In genomic region chr19:45245334-45245787, GRCh38 we compare ENCODE assay signal across 15 cellular contexts. TPM values are rescaled to one million over a fixed set of nuclear protein-coding genes. Genes with fewer than 3 reads are reported as not detected.
DNase-seq lines count a peak whose midpoint lies in the region; ATAC-seq and TF ChIP-seq lines count a peak whose summit lies in the region.
"Had no signal": no experiment of that assay in that cellular context is flagged by ENCODE, and none has a peak within 500 bp of the region (broad histone marks: within the 10 kb centered on the region; RNA-seq: fewer than 3 reads in every experiment).

TSS of gene EXOC3L2 (minus strand) at chr19:45245407. CDS start at chr19:45239045, 6,362 bp downstream.

- TF ChIP-seq EP300 in gastroesophageal sphincter (IDR thresholded peaks at IDR 0.05) = no peak

- H3K9me3 ChIP-seq in gastroesophageal sphincter (no peaks in the 10 kb centered on the region), mesodermal cell (ENCODE audit: control insufficient read depth, low read length) (no peaks in the 10 kb centered on the region), uterus (no peaks in the 10 kb centered on the region)

- H3K4me3 ChIP-seq in gastroesophageal sphincter (peak within 1 kb of the TSS in 1 of 2 donors; percentile 15), mesodermal cell (ENCODE audit: extremely low read depth, insufficient read depth, low read length, poor library complexity, severe bottlenecking) (peak within 1 kb of the TSS; percentile 43), uterus (no peak within 1 kb of the TSS)

- TF ChIP-seq POLR2A in gastroesophageal sphincter (IDR thresholded peaks at IDR 0.05) (no peak), uterus (IDR thresholded peaks at IDR 0.05) (no peak)

- DNase-seq in Right ventricle myocardium inferior (ENCODE audit: missing footprints) (no peak), cardiac septum (ENCODE audit: low spot score) (no peak), uterus (no peak), GOT3 (lab: John Stamatoyannopoulos, UW) (no peak), HEK293T (ENCODE audit: extremely low spot score) (no peak), superior temporal gyrus (ENCODE audit: extremely low spot score) (no peak)
- DNase-seq: activated CD4-positive, alpha-beta T cell treated with anti-CD3 and anti-CD28 coated beads for 4 hours; activated T-cell treated with anti-CD3 and anti-CD28 coated beads, Interleukin-2, amount 50 U/mL, for 24 hours; NCI-H187; NCI-H774; stimulated activated CD4-positive, alpha-beta T cell treated with anti-CD3 and anti-CD28 coated beads, Interleukin-1b, Interleukin-23, amount 100 ng/mL, for 48 hours had no signal

- H3K36me3 ChIP-seq in gastroesophageal sphincter (no peaks in the 10 kb centered on the region), mesodermal cell (ENCODE audit: control insufficient read depth, insufficient read depth, low read length) (no peaks in the 10 kb centered on the region), uterus (no peaks in the 10 kb centered on the region)

- ATAC-seq in Right ventricle myocardium inferior = peak; percentile 32
- peak; percentile 32 for ATAC-seq in gastroesophageal sphincter

- peak within 1 kb of the TSS in 2 of 4 donors; percentile 15 to 26 for H3K27ac ChIP-seq in gastroesophageal sphincter
- peak within 1 kb of the TSS; percentile 64 for H3K27ac ChIP-seq in mesodermal cell (ENCODE audit: low read depth, low read length, severe bottlenecking)
- H3K27ac ChIP-seq in uterus = peak within 1 kb of the TSS; percentile 44 to 57

- CTCF ChIA-PET in HEK293T (lab: Yijun Ruan, JAX) = no interaction called here

- POLR2A ChIA-PET in HEK293T (lab: Yijun Ruan, JAX) = no interaction called here

- 60% methylated on average over 1 of the region's 17 CpGs; no CpG with 5 or more reads in 1 of the 2 donors for WGBS in gastroesophageal sphincter (ENCODE audit: low coverage in 1 of 2), 2 donors
- WGBS in mesodermal cell (ENCODE audit: insufficient coverage in 2 of 2), 2 experiments = 26% methylated on average over 11 of the region's 17 CpGs; no CpG with 5 or more reads in 1 of the 2 experiments

- H3K4me1 ChIP-seq in gastroesophageal sphincter = peaks cover 0 to 18% (median 2%) of the 10 kb centered on the region in 3 donors
- H3K4me1 ChIP-seq in mesodermal cell (ENCODE audit: control insufficient read depth, insufficient read depth, low read length, poor library complexity, severe bottlenecking) = peaks cover 37% of the 10 kb centered on the region
- peaks cover 0 to 4% of the 10 kb centered on the region in 2 donors for H3K4me1 ChIP-seq in uterus

- intact Hi-C loops in Right ventricle myocardium inferior (cut with DNase I) (loop anchor here (5.0 kb wide), 2 partner anchors 33 to 148 kb away; no protein-coding TSS in a partner anchor), cardiac septum (cut with DNase I) (loop anchor here (2.0 kb wide), 1 partner anchor 33 kb away; no protein-coding TSS in a partner anchor), uterus (cut with DNase I; ENCODE audit: low total_unique reads) (no loop called here)

- peaks cover 9% of the 10 kb centered on the region for H3K27me3 ChIP-seq in gastroesophageal sphincter
- no peaks in the 10 kb centered on the region for H3K27me3 ChIP-seq in uterus

- TF ChIP-seq CTCF in gastroesophageal sphincter (IDR thresholded peaks at IDR 0.05) (no peak), uterus (IDR thresholded peaks at IDR 0.05) (no peak)

TF ChIP-seq in HEK293T, 16 proteins besides CTCF, POLR2A, EP300 and RAD21:
- TF ChIP-seq SP1 (IDR thresholded peaks at IDR 0.05) = no peak

RNA-seq across cellular contexts. Expression of gene EXOC3L2, which starts in this region (rescaled TPM):
- 0.97 TPM for total RNA-seq in Right ventricle myocardium inferior
- total RNA-seq in cardiac septum = 1.7 TPM
- 1 to 10 TPM; 1.2 to 2.9 (median 2.0) TPM for total RNA-seq in gastroesophageal sphincter
- 44.1 TPM for polyA plus RNA-seq in mesodermal cell (2013, experiment 1 of 2)
- 34.1 TPM for polyA plus RNA-seq in mesodermal cell (2013, experiment 2 of 2)
- total RNA-seq in uterus = 1 to 10 TPM; 2.4 to 7.2 (median 6.4) TPM
- total RNA-seq: fibroblast of lung; T-helper 2 cell treated with Interferon-gamma antibody and Interleukin-4, amounts not matched to agents 100 ng/mL and 5 ng/mL, for 36 hours had no signal
- polyA plus RNA-seq: fibroblast of lung had no signal

Comparison
In these comparisons a context has a peak if more than half of its experiments do, and no peak if none do; other contexts are left out.
1. Peak in ATAC-seq in Right ventricle myocardium inferior; RNA of the gene not detected or under 1 TPM.